36 cellular contexts compared by ENCODE assay signal in the genomic region with DNA sequence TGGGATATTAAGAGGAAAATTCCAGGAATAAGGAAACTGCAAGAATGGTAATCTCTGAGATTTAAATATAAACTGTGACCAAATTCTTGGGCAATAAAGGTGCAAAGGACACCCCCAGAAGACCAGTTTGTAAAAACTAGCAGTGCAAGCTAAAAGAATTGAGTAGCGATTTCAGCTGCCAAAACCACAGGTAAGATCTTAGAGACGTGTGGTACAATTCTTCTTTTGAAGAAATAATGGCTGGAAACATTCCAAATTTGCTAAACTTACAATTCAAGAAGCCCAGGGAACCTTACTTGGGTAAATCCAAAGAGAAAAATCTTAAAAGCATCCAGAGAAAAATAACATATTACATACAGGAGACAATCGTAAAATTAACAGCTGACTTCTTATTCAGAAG. TPM values are rescaled to one million over a fixed set of nuclear protein-coding genes. Genes with fewer than 3 reads are reported as not detected.
"Had no signal": no experiment of that assay in that cellular context is flagged by ENCODE, and none has a peak within 500 bp of the region (broad histone marks: within the 10 kb centered on the region; RNA-seq: fewer than 3 reads in every experiment).

No MANE protein-coding gene starts in this region.

- H3K9me3 ChIP-seq: adrenal gland, body of pancreas, breast epithelium had no signal

- H3K36me3 ChIP-seq: adrenal gland, brain microvascular endothelial cell, breast epithelium had no signal

- H3K4me3 ChIP-seq: adrenal gland, body of pancreas, breast epithelium had no signal

- H3K27ac ChIP-seq: adrenal gland, body of pancreas, brain microvascular endothelial cell, breast epithelium, VCaP had no signal

- H3K36me3 Mint-ChIP-seq: activated CD4-positive, alpha-beta memory T cell treated with anti-CD3 and anti-CD28 coated beads for 36 hours; activated naive CD4-positive, alpha-beta T cell treated with anti-CD3 and anti-CD28 coated beads, Interleukin-2, amount 50 U/mL, for 72 hours; activated naive CD8-positive, alpha-beta T cell treated with anti-CD3 and anti-CD28 coated beads for 36 hours had no signal

- H3K4me1 ChIP-seq: adrenal gland, body of pancreas, breast epithelium had no signal

- H3K27me3 ChIP-seq: adrenal gland, body of pancreas, brain microvascular endothelial cell, breast epithelium had no signal

- H3K27me3 Mint-ChIP-seq: activated CD4-positive, alpha-beta memory T cell treated with anti-CD3 and anti-CD28 coated beads for 36 hours; activated CD4-positive, alpha-beta T cell treated with anti-CD3 and anti-CD28 coated beads, Interleukin-2, amount 10 ng/mL, durations not matched to agents 24 days and 14 days; activated T-helper 17 cell treated with anti-CD3 and anti-CD28 coated beads, Interleukin-2, amount 50 U/mL, for 72 hours had no signal

- H3K9me3 Mint-ChIP-seq: activated B cell treated with CpG ODN at 0.5 μM for 24 hours; activated CD4-positive, alpha-beta memory T cell treated with anti-CD3 and anti-CD28 coated beads for 36 hours; activated CD4-positive, alpha-beta T cell treated with anti-CD3 and anti-CD28 coated beads, Interleukin-2, amount 10 ng/mL, durations not matched to agents 24 days and 14 days; activated CD8-positive, alpha-beta T cell treated with anti-CD3 and anti-CD28 coated beads for 36 hours; activated naive CD4-positive, alpha-beta T cell treated with anti-CD3 and anti-CD28 coated beads for 36 hours; activated naive CD4-positive, alpha-beta T cell treated with anti-CD3 and anti-CD28 coated beads, Interleukin-2, amount 50 U/mL, for 72 hours; activated naive CD8-positive, alpha-beta T cell treated with anti-CD3 and anti-CD28 coated beads for 36 hours; activated T-cell treated with anti-CD3 and anti-CD28 coated beads, Interleukin-2, amount 50 U/mL, for 4 hours; activated T-cell treated with anti-CD3 and anti-CD28 coated beads, Interleukin-2, amount 50 U/mL, for 72 hours; activated T-helper 1 cell treated with anti-CD3 and anti-CD28 coated beads, Interleukin-12 subunit alpha, Interleukin-12 subunit beta, Interleukin-2, Interleukin-4 antibody, amounts not matched to agents 30 ng/mL and 10 ng/mL and 1 ng/mL, durations not matched to agents 14 hours and 24 hours and 36 hours; activated T-helper 17 cell treated with anti-CD3 and anti-CD28 coated beads, Interleukin-2, amount 50 U/mL, for 72 hours; T-helper 1 cell treated with Interleukin-12 subunit alpha and Interleukin-12 subunit beta and Interleukin-4 antibody, amounts not matched to agents 30 μg/mL and 1 μg/mL, for 36 hours; T-helper 2 cell treated with Interferon-gamma antibody and Interleukin-4, amounts not matched to agents 5 μg/mL and 100 μg/mL, for 36 hours had no signal

- H3K27ac Mint-ChIP-seq: activated B cell treated with CpG ODN at 0.5 μM for 24 hours; activated CD4-positive, alpha-beta memory T cell treated with anti-CD3 and anti-CD28 coated beads for 36 hours; activated CD4-positive, alpha-beta T cell treated with anti-CD3 and anti-CD28 coated beads, Interleukin-2, amount 10 ng/mL, durations not matched to agents 24 days and 14 days; activated CD8-positive, alpha-beta T cell treated with anti-CD3 and anti-CD28 coated beads for 36 hours; activated naive CD4-positive, alpha-beta T cell treated with anti-CD3 and anti-CD28 coated beads for 36 hours; activated naive CD4-positive, alpha-beta T cell treated with anti-CD3 and anti-CD28 coated beads, Interleukin-2, amount 50 U/mL, for 72 hours; activated naive CD8-positive, alpha-beta T cell treated with anti-CD3 and anti-CD28 coated beads for 36 hours; activated T-cell treated with anti-CD3 and anti-CD28 coated beads, Interleukin-2, amount 50 U/mL, for 72 hours; activated T-helper 1 cell treated with anti-CD3 and anti-CD28 coated beads, Interleukin-12 subunit alpha, Interleukin-12 subunit beta, Interleukin-2, Interleukin-4 antibody, amounts not matched to agents 30 ng/mL and 10 ng/mL and 1 ng/mL, durations not matched to agents 14 hours and 24 hours and 36 hours; activated T-helper 17 cell treated with anti-CD3 and anti-CD28 coated beads, Interleukin-2, amount 50 U/mL, for 72 hours; T-helper 1 cell treated with Interleukin-12 subunit alpha and Interleukin-12 subunit beta and Interleukin-4 antibody, amounts not matched to agents 30 μg/mL and 1 μg/mL, for 36 hours; T-helper 2 cell treated with Interferon-gamma antibody and Interleukin-4, amounts not matched to agents 5 μg/mL and 100 μg/mL, for 36 hours had no signal

- DNase-seq: activated B cell treated with CpG ODN at 0.5 μM for 24 hours; activated CD4-positive, alpha-beta memory T cell treated with anti-CD3 and anti-CD28 coated beads for 36 hours; activated CD4-positive, alpha-beta T cell treated with anti-CD3 and anti-CD28 coated beads for 4 hours; activated CD4-positive, alpha-beta T cell treated with anti-CD3 and anti-CD28 coated beads, Interleukin-2, amount 10 ng/mL, durations not matched to agents 24 days and 14 days; activated CD4-positive, alpha-beta T cell treated with anti-CD3 and anti-CD28 coated beads, Interleukin-2, amount 50 U/mL, for 1 hour; activated CD4-positive, alpha-beta T cell treated with anti-CD3 and anti-CD28 coated beads, Interleukin-2, amount 50 U/mL, for 4 hours; activated CD4-positive, CD25-positive, alpha-beta regulatory T cell treated with anti-CD3 and anti-CD28 coated beads, Interleukin-2, amount 50 U/mL, for 72 hours; activated CD8-positive, alpha-beta memory T cell treated with anti-CD3 and anti-CD28 coated beads, Interleukin-2, amount 50 U/mL, for 4 hours; activated CD8-positive, alpha-beta T cell treated with anti-CD3 and anti-CD28 coated beads for 36 hours; activated effector memory CD4-positive, alpha-beta T cell treated with anti-CD3 and anti-CD28 coated beads, Interleukin-2, amount 50 U/mL, for 16 hours; activated gamma-delta T cell treated with Interleukin-2 at 50 U/mL for 16 hours; activated naive CD4-positive, alpha-beta T cell; activated naive CD4-positive, alpha-beta T cell treated with anti-CD3 and anti-CD28 coated beads for 36 hours; activated naive CD4-positive, alpha-beta T cell treated with anti-CD3 and anti-CD28 coated beads, Interleukin-2, amount 50 U/mL, for 16 hours; activated naive CD8-positive, alpha-beta T cell treated with anti-CD3 and anti-CD28 coated beads for 36 hours; activated T-cell treated with anti-CD3 and anti-CD28 coated beads for 4 hours; activated T-cell treated with anti-CD3 and anti-CD28 coated beads, Interleukin-2, amount 50 U/mL, for 1 hour; activated T-cell treated with anti-CD3 and anti-CD28 coated beads, Interleukin-2, amount 50 U/mL, for 4 hours; activated T-cell treated with anti-CD3 and anti-CD28 coated beads, Interleukin-2, amount 50 U/mL, for 72 hours; adrenal gland; amniotic stem cell; aorta; body of pancreas; brain microvascular endothelial cell; central memory CD4-positive, alpha-beta T cell; T-helper 1 cell; T-helper 2 cell; T-helper 9 cell had no signal

- ATAC-seq: activated CD8-positive, alpha-beta T cell treated with anti-CD3 and anti-CD28 coated beads for 36 hours; activated naive CD4-positive, alpha-beta T cell treated with anti-CD3 and anti-CD28 coated beads, Interleukin-2, amount 50 U/mL, for 72 hours; activated T-cell treated with anti-CD3 and anti-CD28 coated beads, Interleukin-2, amount 50 U/mL, for 4 hours; activated T-cell treated with anti-CD3 and anti-CD28 coated beads, Interleukin-2, amount 50 U/mL, for 72 hours; activated T-helper 17 cell treated with anti-CD3 and anti-CD28 coated beads, Interleukin-2, amount 50 U/mL, for 72 hours; body of pancreas had no signal

- H3K4me3 Mint-ChIP-seq: activated B cell treated with CpG ODN at 0.5 μM for 24 hours; activated CD4-positive, alpha-beta memory T cell treated with anti-CD3 and anti-CD28 coated beads for 36 hours; activated CD4-positive, alpha-beta T cell treated with anti-CD3 and anti-CD28 coated beads, Interleukin-2, amount 10 ng/mL, durations not matched to agents 24 days and 14 days; activated CD8-positive, alpha-beta T cell treated with anti-CD3 and anti-CD28 coated beads for 36 hours; activated naive CD4-positive, alpha-beta T cell treated with anti-CD3 and anti-CD28 coated beads for 36 hours; activated naive CD8-positive, alpha-beta T cell treated with anti-CD3 and anti-CD28 coated beads for 36 hours; activated T-cell treated with anti-CD3 and anti-CD28 coated beads, Interleukin-2, amount 50 U/mL, for 4 hours; activated T-cell treated with anti-CD3 and anti-CD28 coated beads, Interleukin-2, amount 50 U/mL, for 72 hours; activated T-helper 1 cell treated with anti-CD3 and anti-CD28 coated beads, Interleukin-12 subunit alpha, Interleukin-12 subunit beta, Interleukin-2, Interleukin-4 antibody, amounts not matched to agents 30 ng/mL and 10 ng/mL and 1 ng/mL, durations not matched to agents 14 hours and 24 hours and 36 hours; activated T-helper 17 cell treated with anti-CD3 and anti-CD28 coated beads, Interleukin-2, amount 50 U/mL, for 72 hours; T-helper 1 cell treated with Interleukin-12 subunit alpha and Interleukin-12 subunit beta and Interleukin-4 antibody, amounts not matched to agents 30 μg/mL and 1 μg/mL, for 36 hours; T-helper 2 cell treated with Interferon-gamma antibody and Interleukin-4, amounts not matched to agents 5 μg/mL and 100 μg/mL, for 36 hours had no signal

- H3K4me1 Mint-ChIP-seq: activated B cell treated with CpG ODN at 0.5 μM for 24 hours; activated T-helper 17 cell treated with anti-CD3 and anti-CD28 coated beads, Interleukin-2, amount 50 U/mL, for 72 hours had no signal

RNA-seq across cellular contexts. Expression of a gene that starts 12.0 kb away (rescaled TPM):
- total RNA-seq: activated B cell treated with CpG ODN at 0.5 μM for 24 hours; activated CD8-positive, alpha-beta memory T cell treated with anti-CD3 and anti-CD28 coated beads for 36 hours had no signal
